In genomic region chr20:35697696-35698297, GRCh38 we compare ENCODE assay signal across 9 cellular contexts. TPM values are rescaled to one million over a fixed set of nuclear protein-coding genes. Genes with fewer than 3 reads are reported as not detected.
DNase-seq lines count a peak whose midpoint lies in the region; ATAC-seq and TF ChIP-seq lines count a peak whose summit lies in the region.
"Had no signal": no experiment of that assay in that cellular context is flagged by ENCODE, and none has a peak within 500 bp of the region (broad histone marks: within the 10 kb centered on the region; RNA-seq: fewer than 3 reads in every experiment).

No MANE protein-coding gene starts in this region.

- H3K27me3 Mint-ChIP-seq in T-helper 17 cell: no peaks in the 10 kb centered on the region

- no peak for TF ChIP-seq POLR2A in gastrocnemius medialis (IDR thresholded peaks at IDR 0.05)

- peak overlapping the region in 3 of 4 donors; percentile 88 to 97 (median 94) for H3K27ac ChIP-seq in gastrocnemius medialis
- H3K27ac ChIP-seq in substantia nigra (ENCODE audit: low read depth, low read length, poor library complexity, severe bottlenecking): no peak overlapping the region

- H3K4me1 ChIP-seq in HAP-1: peaks cover 13% of the 10 kb centered on the region
- peaks cover 28 to 33% of the 10 kb centered on the region in 2 donors for H3K4me1 ChIP-seq in gastrocnemius medialis

- H3K36me3 Mint-ChIP-seq in T-helper 17 cell (ENCODE audit: low read depth): peaks cover 10% of the 10 kb centered on the region

- H3K27me3 ChIP-seq in HAP-1 (ENCODE audit: low read depth) (no peaks in the 10 kb centered on the region), gastrocnemius medialis (no peaks in the 10 kb centered on the region)

- H3K36me3 ChIP-seq in HAP-1 (replicated peaks) (peaks cover 38% of the 10 kb centered on the region), gastrocnemius medialis (peaks cover 0 to 50% of the 10 kb centered on the region in 2 donors)

- H3K4me3 ChIP-seq in HAP-1: peak overlapping the region; percentile 81
- peak overlapping the region; percentile 73 for H3K4me3 ChIP-seq in fibroblast of villous mesenchyme (ENCODE audit: low read depth, low read length)
- H3K4me3 ChIP-seq in gastrocnemius medialis: peak overlapping the region; percentile 85 to 95 (median 92)

- H3K4me3 Mint-ChIP-seq in T-helper 17 cell: peak overlapping the region; percentile 99

- ATAC-seq in T-helper 17 cell (no peak), gastrocnemius medialis (no peak), HG02763 (IDR thresholded peaks at IDR 0.05; ENCODE audit: unreplicated experiment) (no peak), HG03135 (IDR thresholded peaks at IDR 0.05; ENCODE audit: unreplicated experiment) (no peak)

- in situ Hi-C loops in HAP-1 (cut with MboI; ENCODE audit: low sequenced_read_pairs): no loop called here
- in situ Hi-C loops in gastrocnemius medialis (cut with MboI; ENCODE audit: low sequenced_read_pairs in 4 of 4): no loop called here

- DNase-seq in HAP-1 (ENCODE audit: low spot score in 2 of 2): no peak
- no peak for DNase-seq in T-helper 17 cell
- no peak for DNase-seq in fibroblast of villous mesenchyme (ENCODE audit: low read depth)
- DNase-seq in gastrocnemius medialis: no peak
- DNase-seq in NCI-H1417 (lab: John Stamatoyannopoulos, UW): no peak
- no peak for DNase-seq in substantia nigra (lab: John Stamatoyannopoulos, UW)
- DNase-seq: NCI-H510A treated with DMSO at 0.1 percent for 48 hours had no signal

- H3K27ac Mint-ChIP-seq in T-helper 17 cell: peak overlapping the region; percentile 97

- no peaks in the 10 kb centered on the region for H3K9me3 ChIP-seq in HAP-1
- H3K9me3 ChIP-seq in T-helper 17 cell (ENCODE audit: control insufficient read depth, low read length, poor library complexity, severe bottlenecking): no peaks in the 10 kb centered on the region
- no peaks in the 10 kb centered on the region for H3K9me3 ChIP-seq in gastrocnemius medialis

- peaks cover 32% of the 10 kb centered on the region for H3K4me1 Mint-ChIP-seq in T-helper 17 cell

- intact Hi-C loops in gastrocnemius medialis (cut with DNase I; ENCODE audit: low total_unique reads): loop anchor here (1.0 kb wide), 1 partner anchor 187 kb away; no protein-coding TSS in a partner anchor

- no peak for TF ChIP-seq CTCF in fibroblast of villous mesenchyme (IDR thresholded peaks at IDR 0.05; ENCODE audit: insufficient read depth, low read depth, low read length)
- TF ChIP-seq CTCF in gastrocnemius medialis (IDR thresholded peaks at IDR 0.05 in 4 of 5, conservative IDR thresholded peaks at IDR 0.05 in 1 of 5): no peak

RNA-seq across cellular contexts. Expression of gene NFS1, which starts 1.4 kb away (rescaled TPM):
- total RNA-seq in T-helper 17 cell: 10 to 100 TPM; 16.8 to 19.4 TPM
- 37.0 and 40.6 TPM in 2 replicates for total RNA-seq in fibroblast of villous mesenchyme
- 10 to 100 TPM; 31.5 to 85.8 (median 37.2) TPM for total RNA-seq in gastrocnemius medialis

RNA-seq across cellular contexts. Expression of gene ROMO1, which starts 1.4 kb away (rescaled TPM):
- total RNA-seq in T-helper 17 cell (10 to 100 TPM; 35.1 to 37.6 TPM), fibroblast of villous mesenchyme (143 and 189 TPM in 2 replicates), gastrocnemius medialis (100 to 1,000 TPM; 213 to 491 (median 309) TPM)

RNA-seq across cellular contexts. Expression of gene CPNE1, which starts 33.1 kb away (rescaled TPM):
- 100 to 1,000 TPM; 215 to 250 TPM for total RNA-seq in T-helper 17 cell
- total RNA-seq in fibroblast of villous mesenchyme: 92.0 and 143 TPM in 2 replicates
- total RNA-seq in gastrocnemius medialis: 10 to 100 TPM; 37.3 to 60.7 (median 50.1) TPM

RNA-seq across cellular contexts. Expression of gene RBM12, which starts 33.1 kb away (rescaled TPM):
- 10 to 100 TPM; 86.0 to 87.8 TPM for total RNA-seq in T-helper 17 cell
- total RNA-seq in fibroblast of villous mesenchyme: 50.9 and 56.1 TPM in 2 replicates
- total RNA-seq in gastrocnemius medialis: 10 to 100 TPM in 3 of 4 donors, 1 to 10 TPM in 1; 9.8 to 23.7 (median 20.7) TPM

RNA-seq across cellular contexts. Expression of gene RBM39, which starts 44.3 kb away (rescaled TPM):
- total RNA-seq in T-helper 17 cell (1,000 to 10,000 TPM; 1,047 to 1,109 TPM), fibroblast of villous mesenchyme (279 and 372 TPM in 2 replicates), gastrocnemius medialis (100 to 1,000 TPM in 3 of 4 donors, 10 to 100 TPM in 1; 98.5 to 165 (median 130) TPM)
